Comparison of ENCODE assay signal across 31 cellular contexts in the genomic region with DNA sequence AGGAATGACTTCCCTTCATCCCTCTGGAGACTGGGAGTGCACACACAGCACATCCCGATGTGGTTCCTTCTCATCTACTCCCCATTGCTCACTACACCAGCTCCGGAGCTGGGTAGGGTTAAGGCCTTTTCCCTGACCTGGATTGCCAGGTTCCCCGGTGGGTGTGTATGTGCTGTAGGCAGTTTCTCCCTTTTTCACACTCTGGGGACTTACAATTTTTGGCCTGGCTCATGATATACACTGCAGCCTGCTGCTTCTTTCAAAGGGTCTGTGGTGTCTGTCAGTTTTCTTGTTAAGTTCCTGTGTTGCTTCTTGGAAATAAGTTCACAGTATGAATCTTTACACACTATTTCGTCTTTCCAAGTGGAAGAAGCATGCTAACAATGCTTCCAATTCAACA.
"Had no signal": no experiment of that assay in that cellular context is flagged by ENCODE, and none has a peak within 500 bp of the region (broad histone marks: within the 10 kb centered on the region; RNA-seq: fewer than 3 reads in every experiment).

No MANE protein-coding gene starts in this region.

- H3K36me3 ChIP-seq: breast epithelium, MG63, SJCRH30 had no signal

- H3K4me1 ChIP-seq: breast epithelium, SJCRH30 had no signal

- DNase-seq: activated B cell treated with CpG ODN at 0.5 μM for 24 hours; activated CD4-positive, alpha-beta T cell treated with anti-CD3 and anti-CD28 coated beads for 1 hour; activated CD4-positive, alpha-beta T cell treated with anti-CD3 and anti-CD28 coated beads, Interleukin-2, amount 10 ng/mL, durations not matched to agents 24 days and 14 days; activated CD4-positive, alpha-beta T cell treated with anti-CD3 and anti-CD28 coated beads, Interleukin-2, amount 50 U/mL, for 48 hours; activated CD8-positive, alpha-beta memory T cell treated with anti-CD3 and anti-CD28 coated beads, Interleukin-2, amount 10 ng/mL, durations not matched to agents 7 days and 5 days; activated gamma-delta T cell treated with Interleukin-2 at 50 U/mL for 16 hours; activated naive CD4-positive, alpha-beta T cell treated with anti-CD3 and anti-CD28 coated beads, Interleukin-2, amount 10 ng/mL, durations not matched to agents 7 days and 5 days; activated naive CD8-positive, alpha-beta T cell treated with anti-CD3 and anti-CD28 coated beads, Interleukin-2, amount 10 ng/mL, durations not matched to agents 7 days and 5 days; activated T-cell treated with anti-CD3 and anti-CD28 coated beads, Interleukin-2, amount 50 U/mL, for 48 hours; aorta; caudate nucleus; MG63; MV-4-11; NCI-H1092 treated with DMSO at 0.1 percent for 48 hours; NCI-H1417 treated with DMSO at 0.1 percent for 48 hours; NCI-H1694; NCI-H2029; NCI-H2107; NCI-H345; NCI-H510A; NCI-H69; NK-92 treated with Interleukin-12 subunit alpha and Interleukin-12 subunit beta, amount 100 ng/mL, for 24 hours; OCI-M1; Right ventricle myocardium superior; SJCRH30; SK-N-SH; T-helper 1 cell had no signal

- H3K4me2 ChIP-seq: SK-N-SH had no signal

- H3K9ac ChIP-seq: SK-N-SH had no signal

- H3K27me3 ChIP-seq: breast epithelium, MG63, SJCRH30 had no signal

- H3K27me3 Mint-ChIP-seq: activated B cell treated with CpG ODN at 0.5 μM for 24 hours; activated CD4-positive, alpha-beta T cell treated with anti-CD3 and anti-CD28 coated beads, Interleukin-2, amount 10 ng/mL, durations not matched to agents 24 days and 14 days; activated CD8-positive, alpha-beta memory T cell treated with anti-CD3 and anti-CD28 coated beads, Interleukin-2, amount 10 ng/mL, durations not matched to agents 7 days and 5 days; activated naive CD4-positive, alpha-beta T cell treated with anti-CD3 and anti-CD28 coated beads, Interleukin-2, amount 10 ng/mL, durations not matched to agents 7 days and 5 days; activated naive CD8-positive, alpha-beta T cell treated with anti-CD3 and anti-CD28 coated beads, Interleukin-2, amount 10 ng/mL, durations not matched to agents 7 days and 5 days had no signal

- H3K27ac ChIP-seq: RWPE1, SJCRH30 had no signal

- H3K9me3 ChIP-seq: SK-N-SH had no signal

- H3K27ac Mint-ChIP-seq: activated B cell treated with CpG ODN at 0.5 μM for 24 hours; activated CD4-positive, alpha-beta T cell treated with anti-CD3 and anti-CD28 coated beads, Interleukin-2, amount 10 ng/mL, durations not matched to agents 24 days and 14 days; activated CD8-positive, alpha-beta memory T cell treated with anti-CD3 and anti-CD28 coated beads, Interleukin-2, amount 10 ng/mL, durations not matched to agents 7 days and 5 days; activated naive CD4-positive, alpha-beta T cell treated with anti-CD3 and anti-CD28 coated beads, Interleukin-2, amount 10 ng/mL, durations not matched to agents 7 days and 5 days; activated T-helper 2 cell treated with anti-CD3 and anti-CD28 coated beads, Interferon-gamma antibody, Interleukin-2, Interleukin-4, amounts not matched to agents 10 μg/mL and 5 μg/mL and 100 μg/mL, durations not matched to agents 14 hours and 24 hours and 36 hours had no signal

- H3K4me1 Mint-ChIP-seq: activated CD4-positive, alpha-beta T cell treated with anti-CD3 and anti-CD28 coated beads, Interleukin-2, amount 10 ng/mL, durations not matched to agents 24 days and 14 days; activated naive CD4-positive, alpha-beta T cell treated with anti-CD3 and anti-CD28 coated beads, Interleukin-2, amount 10 ng/mL, durations not matched to agents 7 days and 5 days had no signal

- H3K4me3 Mint-ChIP-seq: activated B cell treated with CpG ODN at 0.5 μM for 24 hours; activated CD4-positive, alpha-beta T cell treated with anti-CD3 and anti-CD28 coated beads, Interleukin-2, amount 10 ng/mL, durations not matched to agents 24 days and 14 days; activated CD8-positive, alpha-beta memory T cell treated with anti-CD3 and anti-CD28 coated beads, Interleukin-2, amount 10 ng/mL, durations not matched to agents 7 days and 5 days; activated naive CD4-positive, alpha-beta T cell treated with anti-CD3 and anti-CD28 coated beads, Interleukin-2, amount 10 ng/mL, durations not matched to agents 7 days and 5 days; activated naive CD8-positive, alpha-beta T cell treated with anti-CD3 and anti-CD28 coated beads, Interleukin-2, amount 10 ng/mL, durations not matched to agents 7 days and 5 days had no signal

- ATAC-seq: activated CD8-positive, alpha-beta memory T cell treated with anti-CD3 and anti-CD28 coated beads, Interleukin-2, amount 10 ng/mL, durations not matched to agents 7 days and 5 days; Panc1 had no signal

- H3K4me3 ChIP-seq: breast epithelium, MG63, SJCRH30 had no signal
